Comparison of ENCODE assay signal across 10 cellular contexts in the genomic region with DNA sequence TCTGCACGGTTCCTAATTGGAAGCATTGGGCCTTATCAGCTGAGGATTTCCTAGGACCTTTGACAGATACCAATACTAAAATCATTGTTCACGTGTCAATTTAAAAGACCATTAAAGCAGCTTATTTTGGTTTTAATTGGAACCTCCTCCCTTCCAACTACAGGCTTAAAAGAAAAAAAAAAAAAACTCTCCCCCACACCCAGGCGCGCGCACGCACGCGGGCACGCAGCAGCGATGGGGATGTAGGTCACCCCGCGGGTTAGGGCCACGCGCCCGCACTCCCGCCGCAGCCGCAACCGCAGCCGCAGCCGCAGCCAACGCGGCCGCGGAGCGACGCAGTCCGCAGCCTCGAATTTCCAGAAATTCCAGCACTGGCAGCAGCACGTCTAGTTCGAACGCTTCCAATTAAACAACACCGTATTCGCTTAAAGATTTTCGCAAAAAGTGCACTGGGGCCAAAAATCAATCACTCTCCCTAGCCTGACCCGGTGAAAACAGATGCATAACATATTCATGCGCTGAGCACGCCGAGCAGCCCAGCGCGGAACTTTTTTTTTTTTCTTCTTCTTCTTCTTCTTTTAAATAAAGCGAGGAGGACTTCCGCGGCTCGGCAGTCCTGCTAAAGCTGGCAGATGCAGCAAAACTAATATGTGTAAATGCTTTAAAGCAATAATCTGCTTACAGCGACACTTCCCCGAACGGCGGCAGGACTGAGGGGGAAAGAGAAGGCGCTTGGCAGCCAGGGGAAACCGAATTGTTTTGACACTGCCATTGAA. TPM values are rescaled to one million over a fixed set of nuclear protein-coding genes. Genes with fewer than 3 reads are reported as not detected.
DNase-seq lines count a peak whose midpoint lies in the region; ATAC-seq and TF ChIP-seq lines count a peak whose summit lies in the region.
"Had no signal": no experiment of that assay in that cellular context is flagged by ENCODE, and none has a peak within 500 bp of the region (broad histone marks: within the 10 kb centered on the region; RNA-seq: fewer than 3 reads in every experiment).

No MANE protein-coding gene starts in this region.

- H3K27ac Mint-ChIP-seq in chondrocyte (ENCODE audit: unreplicated experiment): no peak overlapping the region

- H3K79me1 ChIP-seq in neuronal stem cell (ENCODE audit: low read depth, low read length): no peaks in the 10 kb centered on the region

- no peak overlapping the region for H4K91ac ChIP-seq in neuronal stem cell (ENCODE audit: low read depth, low read length, poor library complexity)

- H3K4me1 Mint-ChIP-seq in chondrocyte (ENCODE audit: low read depth): peaks cover 29% of the 10 kb centered on the region

- H3K14ac ChIP-seq in neuronal stem cell (ENCODE audit: low read length): no peak overlapping the region

- ATAC-seq in GM18867 (IDR thresholded peaks at IDR 0.05; ENCODE audit: unreplicated experiment): no peak
- ATAC-seq in GM18861 (IDR thresholded peaks at IDR 0.05; ENCODE audit: unreplicated experiment): no peak
- no peak for ATAC-seq in GM18505 (IDR thresholded peaks at IDR 0.05; ENCODE audit: unreplicated experiment)

- DNase-seq in NCI-H82 (lab: John Stamatoyannopoulos, UW) (peak; percentile 92), chondrocyte (ENCODE audit: low spot score) (no peak), neuronal stem cell (ENCODE audit: low spot score) (no peak), hippocampal formation (lab: John Stamatoyannopoulos, UW) (no peak)
- DNase-seq: foreskin melanocyte, KG1 had no signal

- no peak overlapping the region for H3K18ac ChIP-seq in neuronal stem cell (ENCODE audit: low read length)

- no peak overlapping the region for H3K23ac ChIP-seq in neuronal stem cell (ENCODE audit: low read depth, low read length, poor library complexity)

- peak overlapping the region; percentile 19; the same call in 1 of the 2 replicates for H3K4me3 ChIP-seq in GM08714 (ENCODE audit: low read length)
- H3K4me3 ChIP-seq in neuronal stem cell (ENCODE audit: low read length in 2 of 2): peak overlapping the region in 1 of 2 donors; percentile 36

- H2AK5ac ChIP-seq in neuronal stem cell (ENCODE audit: low read depth, low read length): no peak overlapping the region

- no peaks in the 10 kb centered on the region for H3K36me3 ChIP-seq in neuronal stem cell (replicated peaks in 1 of 2; ENCODE audit: control insufficient read depth in 2 of 2, insufficient read depth in 2 of 2, low read length in 2 of 2)

- H3K9me3 ChIP-seq in neuronal stem cell (replicated peaks in 1 of 2; ENCODE audit: control insufficient read depth in 2 of 2, insufficient read depth in 1 of 2, low read depth in 1 of 2, low read length in 2 of 2): no peaks in the 10 kb centered on the region

- no peaks in the 10 kb centered on the region for H3K9me3 Mint-ChIP-seq in chondrocyte (ENCODE audit: low read depth)

- no peak overlapping the region for H3K27ac ChIP-seq in neuronal stem cell (replicated peaks; ENCODE audit: low read length)

- no peak overlapping the region for H2BK15ac ChIP-seq in neuronal stem cell (ENCODE audit: low read length)

- H3K4me3 Mint-ChIP-seq in chondrocyte (ENCODE audit: unreplicated experiment): peak overlapping the region; percentile 41

- peaks cover 84% of the 10 kb centered on the region for H3K27me3 Mint-ChIP-seq in chondrocyte (ENCODE audit: low read depth)

- H2BK5ac ChIP-seq in neuronal stem cell (ENCODE audit: low read length): no peak overlapping the region

- H3K9ac ChIP-seq in neuronal stem cell (ENCODE audit: low read depth, low read length, poor library complexity): peak overlapping the region; percentile 60

- H3K36me3 Mint-ChIP-seq in chondrocyte (ENCODE audit: low read depth): peaks cover 5% of the 10 kb centered on the region

- no peak overlapping the region for H4K8ac ChIP-seq in neuronal stem cell (ENCODE audit: low read depth, low read length)

- H2BK120ac ChIP-seq in neuronal stem cell (ENCODE audit: low read depth, low read length): no peak overlapping the region

- H3K4me2 ChIP-seq in neuronal stem cell (ENCODE audit: insufficient read depth, low read length, poor library complexity, severe bottlenecking): peak overlapping the region; percentile 46

- TF ChIP-seq POLR2A in GM18505 (IDR thresholded peaks at IDR 0.05; ENCODE audit: borderline replicate concordance, extremely low read depth, insufficient read depth, insufficient read length): no peak

- no peak overlapping the region for H3K4ac ChIP-seq in neuronal stem cell (ENCODE audit: low read length)

- TF ChIP-seq CTCF in chondrocyte (IDR thresholded peaks at IDR 0.05): no peak

- peaks cover 28 to 91% (median 76%) of the 10 kb centered on the region in 3 experiments for H3K27me3 ChIP-seq in neuronal stem cell (ENCODE audit: control insufficient read depth in 3 of 3, insufficient read depth in 3 of 3, low read depth in 1 of 3, low read length in 3 of 3)

- no CpG with 5 or more reads among the region's 51 CpGs for WGBS in neuronal stem cell (ENCODE audit: extremely low coverage in 2 of 2, insufficient read length in 2 of 2, insufficient replicate concordance in 1 of 2), 2 donors

- H2AFZ ChIP-seq in neuronal stem cell (ENCODE audit: low read length): peak overlapping the region; percentile 88

- peaks cover 5 to 22% of the 10 kb centered on the region in 2 donors for H3K4me1 ChIP-seq in neuronal stem cell (ENCODE audit: control insufficient read depth in 2 of 2, insufficient read depth in 1 of 2, low read depth in 1 of 2, low read length in 2 of 2)

- no peak overlapping the region for H2BK12ac ChIP-seq in neuronal stem cell (ENCODE audit: low read length)

RNA-seq across cellular contexts. Expression of gene BARHL2, which starts 13.3 kb away (rescaled TPM):
- not detected in 3 replicates for total RNA-seq in chondrocyte
- polyA plus RNA-seq in neuronal stem cell (2013, experiment 1 of 2): not detected
- polyA plus RNA-seq in neuronal stem cell (2013, experiment 2 of 2): 0.03 TPM
